18 cellular contexts compared by ENCODE assay signal in the genomic region with DNA sequence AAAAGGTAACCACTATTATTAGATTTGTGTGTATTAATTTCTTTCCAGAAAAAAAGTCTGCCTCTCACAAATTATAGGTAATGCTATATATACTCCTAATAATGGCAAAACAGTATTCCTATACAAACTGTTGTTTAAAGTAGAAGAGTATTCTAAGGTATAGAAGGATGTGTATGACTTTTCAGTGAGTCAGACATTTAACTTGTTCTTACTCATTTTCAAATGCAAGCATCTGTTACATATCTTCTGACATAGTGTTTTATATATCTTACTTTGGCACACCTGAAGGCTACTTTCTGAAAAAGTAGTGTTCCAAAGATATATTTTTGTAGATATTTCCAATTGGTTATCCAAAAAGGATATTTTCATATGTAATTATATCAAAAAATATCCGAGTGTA. TPM values are rescaled to one million over a fixed set of nuclear protein-coding genes. Genes with fewer than 3 reads are reported as not detected.
DNase-seq lines count a peak whose midpoint lies in the region; ATAC-seq and TF ChIP-seq lines count a peak whose summit lies in the region.
"Had no signal": no experiment of that assay in that cellular context is flagged by ENCODE, and none has a peak within 500 bp of the region (broad histone marks: within the 10 kb centered on the region; RNA-seq: fewer than 3 reads in every experiment).

No MANE protein-coding gene starts in this region.

- H3K27me3 ChIP-seq in foreskin keratinocyte (peaks cover 5% of the 10 kb centered on the region), BE2C (no peaks in the 10 kb centered on the region)

- H3K4me1 ChIP-seq in foreskin keratinocyte (no peaks in the 10 kb centered on the region), BE2C (no peaks in the 10 kb centered on the region)

- TF ChIP-seq CTCF in foreskin keratinocyte (conservative IDR thresholded peaks at IDR 0.05): no peak
- no peak for TF ChIP-seq CTCF in BE2C (IDR thresholded peaks at IDR 0.05; ENCODE audit: low read depth, low read length)

- peak; percentile 66 for DNase-seq in ELR (ENCODE audit: low read depth)
- peak; percentile 19 for DNase-seq in HT1080 (ENCODE audit: low read depth)
- DNase-seq in RKO (ENCODE audit: low spot score): peak; percentile 55
- DNase-seq in foreskin keratinocyte: peak in 1 of 2 donors; percentile 49
- DNase-seq in G401 (ENCODE audit: low spot score): no peak
- no peak for DNase-seq in BE2C
- no peak for DNase-seq in activated naive CD4-positive, alpha-beta T cell treated with anti-CD3 and anti-CD28 coated beads, Interleukin-2, amount 50 U/mL, for 16 hours
- DNase-seq: AML-193; C1 segment of cervical spinal cord; Calu3; CD4-positive, alpha-beta memory T cell; COR-L47; DND-41; GF-D8 had no signal

- ATAC-seq in foreskin keratinocyte: peak; percentile 49
- ATAC-seq: GM23338 had no signal

- H3K4me3 ChIP-seq in BE2C (ENCODE audit: low read depth, low read length): no peak overlapping the region
- H3K4me3 ChIP-seq: GM23338, HAP-1 had no signal

- no peaks in the 10 kb centered on the region for H3K9me3 ChIP-seq in BE2C
- H3K9me3 ChIP-seq: HAP-1 had no signal

- H3K27ac ChIP-seq in foreskin keratinocyte: no peak overlapping the region
- H3K27ac ChIP-seq: 22Rv1 had no signal

- in situ Hi-C loops in G401 (cut with HindIII; ENCODE audit: low sequenced_read_pairs): no loop called here

- no peaks in the 10 kb centered on the region for H3K36me3 ChIP-seq in BE2C
- H3K36me3 ChIP-seq: HAP-1 had no signal

RNA-seq across cellular contexts. Expression of a gene that starts 3.5 kb away (rescaled TPM):
- total RNA-seq in HT1080 (2014; rRNA removed; shearing (Covaris generic)): under 0.01 TPM in 1 of 2 replicates, not detected in the other
- under 0.01 and 0.01 TPM in 2 replicates for polyA plus RNA-seq in HT1080 (2015; cell fraction: cytosol; rRNA removed)
- polyA plus RNA-seq in HT1080 (2015; cell fraction: nucleus; rRNA removed): 0.01 and 0.02 TPM in 2 replicates
- total RNA-seq in foreskin keratinocyte: 0.11 and 0.17 TPM in 2 replicates
- 0.06 and 0.07 TPM in 2 replicates for polyA plus RNA-seq in foreskin keratinocyte
- 0.86 and 1.5 TPM in 2 replicates for total RNA-seq in G401 (2014; rRNA removed; shearing (Covaris generic))
- 0.93 TPM for polyA plus RNA-seq in BE2C (2012; ENCODE audit: insufficient read depth, insufficient read length, low read depth)
- total RNA-seq: Calu3 had no signal
- polyA plus RNA-seq: BJ had no signal

Comparison
In these comparisons a context has a peak if more than half of its experiments do, and no peak if none do; other contexts are left out.
1. DNase-seq: peak in ELR (single experiment), HT1080 (single experiment) and RKO (single experiment); none in G401 (single experiment), BE2C (single experiment) and activated naive CD4-positive, alpha-beta T cell treated with anti-CD3 and anti-CD28 coated beads, Interleukin-2, amount 50 U/mL, for 16 hours (single experiment).